Comparison of ENCODE assay signal across 31 cellular contexts in the genomic region with DNA sequence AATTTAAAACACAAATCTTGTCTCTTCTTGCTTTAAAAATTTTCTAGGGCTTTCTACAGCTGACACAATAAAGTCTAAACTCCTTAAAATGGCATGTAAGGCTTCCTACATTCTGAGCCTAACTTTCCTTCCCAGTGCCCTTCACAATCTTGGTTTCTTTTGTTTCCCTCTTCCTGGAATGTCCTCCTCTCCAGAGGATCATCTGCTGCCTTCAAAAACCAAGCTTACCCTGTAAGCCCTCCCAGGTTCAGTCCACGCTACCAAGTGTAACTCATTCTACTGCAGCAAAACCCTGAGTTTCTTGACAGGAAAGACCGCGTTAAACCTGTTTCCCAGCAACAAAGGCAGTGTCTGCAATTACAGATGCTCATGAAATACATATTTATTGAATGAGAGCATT.
DNase-seq lines count a peak whose midpoint lies in the region; ATAC-seq and TF ChIP-seq lines count a peak whose summit lies in the region.
"Had no signal": no experiment of that assay in that cellular context is flagged by ENCODE, and none has a peak within 500 bp of the region (broad histone marks: within the 10 kb centered on the region; RNA-seq: fewer than 3 reads in every experiment).

No MANE protein-coding gene starts in this region.

- H3K27ac Mint-ChIP-seq in activated T-cell treated with anti-CD3 and anti-CD28 coated beads, Interleukin-2, amount 50 U/mL, for 72 hours, result peak overlapping the region; percentile 17
- H3K27ac Mint-ChIP-seq in endodermal cell, result peak overlapping the region; percentile 17
- peak overlapping the region; percentile 28 for H3K27ac Mint-ChIP-seq in stimulated activated naive B cell treated with anti-CD40 and anti-IgM and Interleukin-4, amounts not matched to agents 10 μg/mL and 1 μg/mL and 100 μg/mL, for 72 hours
- H3K27ac Mint-ChIP-seq: brain had no signal

- H3K27me3 ChIP-seq in endodermal cell (ENCODE audit: control insufficient read depth, insufficient read depth, low read length, poor library complexity, severe bottlenecking) (no peaks in the 10 kb centered on the region), foreskin keratinocyte (no peaks in the 10 kb centered on the region)
- H3K27me3 ChIP-seq: ovary, stomach, upper lobe of left lung had no signal

- H3K27me3 Mint-ChIP-seq in activated T-cell treated with anti-CD3 and anti-CD28 coated beads, Interleukin-2, amount 50 U/mL, for 72 hours (ENCODE audit: low read depth), result no peaks in the 10 kb centered on the region
- H3K27me3 Mint-ChIP-seq in endodermal cell (ENCODE audit: insufficient read depth), result no peaks in the 10 kb centered on the region
- H3K27me3 Mint-ChIP-seq in stimulated activated naive B cell treated with anti-CD40 and anti-IgM and Interleukin-4, amounts not matched to agents 10 μg/mL and 1 μg/mL and 100 μg/mL, for 72 hours, result no peaks in the 10 kb centered on the region
- H3K27me3 Mint-ChIP-seq: brain; CD8-positive, alpha-beta memory T cell had no signal

- no peaks in the 10 kb centered on the region for H3K36me3 ChIP-seq in endodermal cell (ENCODE audit: control insufficient read depth, insufficient read depth, low read length)
- H3K36me3 ChIP-seq: ovary, stomach, upper lobe of left lung had no signal

- no peak for ATAC-seq in activated T-cell treated with anti-CD3 and anti-CD28 coated beads, Interleukin-2, amount 50 U/mL, for 72 hours (replicated peaks in 1 of 2)
- peak; percentile 4 for ATAC-seq in HG03280 (IDR thresholded peaks at IDR 0.05; ENCODE audit: unreplicated experiment)
- ATAC-seq in stimulated activated naive B cell treated with anti-CD40 and anti-IgM and Interleukin-4, amounts not matched to agents 10 μg/mL and 1 μg/mL and 100 μg/mL, for 72 hours (replicated peaks), result no peak
- ATAC-seq in GM18520 (IDR thresholded peaks at IDR 0.05; ENCODE audit: unreplicated experiment), result no peak
- ATAC-seq in foreskin keratinocyte, result no peak
- ATAC-seq: HCT116, Right ventricle myocardium inferior had no signal

- H3K4me1 Mint-ChIP-seq in activated T-cell treated with anti-CD3 and anti-CD28 coated beads, Interleukin-2, amount 50 U/mL, for 72 hours (ENCODE audit: low read depth), result peaks cover 17% of the 10 kb centered on the region
- peaks cover 59% of the 10 kb centered on the region for H3K4me1 Mint-ChIP-seq in endodermal cell
- peaks cover 14 to 25% of the 10 kb centered on the region in 2 donors for H3K4me1 Mint-ChIP-seq in stimulated activated naive B cell treated with anti-CD40 and anti-IgM and Interleukin-4, amounts not matched to agents 10 μg/mL and 1 μg/mL and 100 μg/mL, for 72 hours

- H3K27ac ChIP-seq in endodermal cell (ENCODE audit: low read depth, low read length) (no peak overlapping the region), foreskin keratinocyte (no peak overlapping the region)
- H3K27ac ChIP-seq: HL-60, ovary, stomach, upper lobe of left lung had no signal

- H3K36me3 Mint-ChIP-seq in activated T-cell treated with anti-CD3 and anti-CD28 coated beads, Interleukin-2, amount 50 U/mL, for 72 hours (ENCODE audit: insufficient read depth in 2 of 2), result no peaks in the 10 kb centered on the region
- H3K36me3 Mint-ChIP-seq in endodermal cell (ENCODE audit: low read depth), result peaks cover 2% of the 10 kb centered on the region
- H3K36me3 Mint-ChIP-seq in stimulated activated naive B cell treated with anti-CD40 and anti-IgM and Interleukin-4, amounts not matched to agents 10 μg/mL and 1 μg/mL and 100 μg/mL, for 72 hours, result peaks cover 10 to 29% of the 10 kb centered on the region in 2 donors

- H3K9ac ChIP-seq in endodermal cell (ENCODE audit: extremely low read depth, low read length, poor library complexity, severe bottlenecking), result no peak overlapping the region

- 94 to 100% methylated on average over 3 of the region's 3 CpGs for WGBS in endodermal cell (ENCODE audit: insufficient coverage in 1 of 2, insufficient read length in 1 of 2), 2 experiments

- no peak for TF ChIP-seq CTCF in endodermal cell (conservative IDR thresholded peaks at IDR 0.05)
- no peak for TF ChIP-seq CTCF in foreskin keratinocyte (conservative IDR thresholded peaks at IDR 0.05)

- no peak overlapping the region for H3K4me3 Mint-ChIP-seq in activated T-cell treated with anti-CD3 and anti-CD28 coated beads, Interleukin-2, amount 50 U/mL, for 72 hours
- no peak overlapping the region for H3K4me3 Mint-ChIP-seq in endodermal cell
- H3K4me3 Mint-ChIP-seq in stimulated activated naive B cell treated with anti-CD40 and anti-IgM and Interleukin-4, amounts not matched to agents 10 μg/mL and 1 μg/mL and 100 μg/mL, for 72 hours, result peak overlapping the region in 1 of 2 donors; percentile 40
- H3K4me3 Mint-ChIP-seq: brain had no signal

- H3K9me3 ChIP-seq in endodermal cell (ENCODE audit: control insufficient read depth, low read length), result no peaks in the 10 kb centered on the region
- H3K9me3 ChIP-seq: ovary, stomach, upper lobe of left lung had no signal

- H3K4me1 ChIP-seq in endodermal cell (ENCODE audit: control insufficient read depth, insufficient read depth, low read length), result peaks cover 6% of the 10 kb centered on the region
- H3K4me1 ChIP-seq in foreskin keratinocyte, result peaks cover 7% of the 10 kb centered on the region
- H3K4me1 ChIP-seq: stomach, upper lobe of left lung had no signal

- DNase-seq in activated T-cell treated with anti-CD3 and anti-CD28 coated beads, Interleukin-2, amount 50 U/mL, for 72 hours, result no peak
- DNase-seq in activated T-cell treated with anti-CD3 and anti-CD28 coated beads for 4 hours (no peak), endodermal cell (no peak), NCI-H82 treated with DMSO at 0.1 percent for 48 hours (lab: John Stamatoyannopoulos, UW; ENCODE audit: unreplicated experiment) (no peak), foreskin keratinocyte (no peak)
- DNase-seq in stimulated activated naive B cell treated with anti-CD40 and anti-IgM and Interleukin-4, amounts not matched to agents 10 μg/mL and 1 μg/mL and 100 μg/mL, for 72 hours, result no peak
- DNase-seq: 8988T; activated CD4-positive, alpha-beta T cell treated with anti-CD3 and anti-CD28 coated beads, Interleukin-2, amount 50 U/mL, for 48 hours; activated CD4-positive, CD25-positive, alpha-beta regulatory T cell; activated CD8-positive, alpha-beta memory T cell treated with anti-CD3 and anti-CD28 coated beads, Interleukin-2, amount 50 U/mL, for 48 hours; activated effector memory CD4-positive, alpha-beta T cell treated with anti-CD3 and anti-CD28 coated beads, Interleukin-2, amount 50 U/mL, for 16 hours; CD8-positive, alpha-beta memory T cell; DMS53; GF-D8; kidney; NCI-H1436 treated with DMSO at 0.1 percent for 48 hours; NCI-H2171 treated with DMSO at 0.1 percent for 48 hours; NCI-H526 treated with DMSO at 0.1 percent for 48 hours; ovary; stimulated activated CD4-positive, alpha-beta T cell treated with anti-CD3 and anti-CD28 coated beads, Interleukin-12 subunit alpha, Interleukin-12 subunit beta, amount 100 ng/mL, for 4 hours; stimulated activated CD4-positive, alpha-beta T cell treated with anti-CD3 and anti-CD28 coated beads, Interleukin-4, amount 100 ng/mL, for 4 hours; stomach; T-helper 9 cell; upper lobe of left lung had no signal

- H3K9me3 Mint-ChIP-seq in activated T-cell treated with anti-CD3 and anti-CD28 coated beads, Interleukin-2, amount 50 U/mL, for 72 hours, result no peaks in the 10 kb centered on the region
- H3K9me3 Mint-ChIP-seq in endodermal cell, result no peaks in the 10 kb centered on the region
- no peaks in the 10 kb centered on the region for H3K9me3 Mint-ChIP-seq in stimulated activated naive B cell treated with anti-CD40 and anti-IgM and Interleukin-4, amounts not matched to agents 10 μg/mL and 1 μg/mL and 100 μg/mL, for 72 hours
- H3K9me3 Mint-ChIP-seq: brain; CD8-positive, alpha-beta memory T cell had no signal

- no peak overlapping the region for H3K4me3 ChIP-seq in endodermal cell (ENCODE audit: low read length)
- H3K4me3 ChIP-seq: lung, ovary, stomach, upper lobe of left lung had no signal
